ENCODE assay signal across 14 cellular contexts in the genomic region with DNA sequence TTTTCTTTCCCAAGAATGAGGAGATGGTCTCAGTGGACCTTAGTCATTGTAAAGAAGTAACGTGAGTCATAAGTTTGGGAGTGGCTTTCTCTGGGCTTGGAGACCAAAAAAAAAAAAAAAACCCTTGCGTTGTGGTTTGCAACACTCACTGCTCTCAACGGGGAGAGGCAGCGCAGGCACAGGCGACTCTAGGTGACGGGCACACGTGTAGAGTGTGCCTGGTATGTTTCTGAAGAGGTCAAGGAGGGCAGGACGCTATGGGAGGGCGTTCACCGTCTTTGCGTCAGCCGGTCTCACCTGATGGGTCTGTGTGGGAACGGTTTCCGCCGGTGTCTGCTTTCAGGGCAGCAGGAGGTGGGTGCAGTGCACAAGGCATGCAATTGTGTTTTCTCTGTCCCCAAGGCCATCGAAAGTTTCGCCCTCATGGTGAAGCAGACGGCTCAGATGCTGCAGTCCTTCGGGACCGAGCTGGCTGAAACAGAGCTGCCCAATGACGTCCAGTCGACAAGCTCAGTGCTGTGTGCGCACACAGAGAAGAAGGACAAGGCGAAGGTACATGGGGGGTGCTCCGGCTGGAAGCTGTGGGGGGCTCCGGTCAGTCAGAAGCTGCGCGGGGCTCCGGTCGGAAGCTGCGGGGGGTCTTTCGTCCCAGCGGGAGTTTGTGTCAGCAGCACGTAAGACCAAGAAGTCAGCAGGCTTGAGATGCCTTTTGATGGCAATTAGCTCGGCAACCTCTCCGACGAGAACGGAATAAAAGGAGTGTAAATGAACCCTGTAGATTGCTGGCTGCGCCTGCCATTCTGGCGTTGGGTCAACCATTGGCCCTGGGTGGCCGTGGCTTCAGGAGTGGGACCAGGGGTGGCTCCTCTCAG. TPM values are rescaled to one million over a fixed set of nuclear protein-coding genes. Genes with fewer than 3 reads are reported as not detected.
A peak's percentile ranks its signal among the peaks of the same experiment; 100 is the strongest.
DNase-seq lines count a peak whose midpoint lies in the region; ATAC-seq, FAIRE-seq and TF ChIP-seq lines count a peak whose summit lies in the region.
"Had no signal": no experiment of that assay in that cellular context is flagged by ENCODE, and none has a peak within 500 bp of the region (broad histone marks: within the 10 kb centered on the region; RNA-seq: fewer than 3 reads in every experiment).

No MANE protein-coding gene starts in this region.

- peaks cover 5% of the 10 kb centered on the region; the same call in 1 of the 2 replicates for H3K27me3 ChIP-seq in HCT116 (ENCODE audit: insufficient read depth, low read length)
- H3K27me3 ChIP-seq in gastroesophageal sphincter = peaks cover 5% of the 10 kb centered on the region

- H3K4me3 ChIP-seq in HCT116 (replicated peaks in 1 of 2; ENCODE audit: low read depth in 1 of 2, low read length in 2 of 2) (peak overlapping the region; percentile 23 to 48), gastroesophageal sphincter (no peak overlapping the region), OCI-LY7 (ENCODE audit: low read depth, low read length, poor library complexity, severe bottlenecking) (no peak overlapping the region)

- H3K27ac ChIP-seq in HCT116 (ENCODE audit: low read depth, low read length) = no peak overlapping the region
- no peak overlapping the region for H3K27ac ChIP-seq in gastroesophageal sphincter
- no peak overlapping the region for H3K27ac ChIP-seq in OCI-LY7 (ENCODE audit: low read depth, low read length, poor library complexity, severe bottlenecking)

- no peak for TF ChIP-seq EP300 in gastroesophageal sphincter (IDR thresholded peaks at IDR 0.05)

- ATAC-seq in HCT116 (peak; percentile 84), gastroesophageal sphincter (peak; percentile 79)
- ATAC-seq: stimulated activated naive CD8-positive, alpha-beta T cell treated with anti-CD3 and anti-CD28 coated beads, Interleukin-15, Interleukin-2, amounts not matched to agents 100 U/mL and 50 U/mL, for 24 hours had no signal

- H3K4me1 ChIP-seq in HCT116 (ENCODE audit: control insufficient read depth in 1 of 2, insufficient read depth in 2 of 2, low read length in 2 of 2) = peaks cover 30 to 33% of the 10 kb centered on the region in 2 experiments
- no peaks in the 10 kb centered on the region for H3K4me1 ChIP-seq in gastroesophageal sphincter
- H3K4me1 ChIP-seq in OCI-LY7 (ENCODE audit: insufficient read depth, low read length, poor library complexity, severe bottlenecking) = no peaks in the 10 kb centered on the region

- intact Hi-C loops in HCT116 (cut with micrococcal nuclease) = no loop called here
- intact Hi-C loops in OCI-LY7 (cut with micrococcal nuclease; ENCODE audit: unreplicated experiment) = no loop called here

- RAD21 ChIA-PET in HCT116 (lab: Charles Lee; ENCODE audit: low non-redundant PET in 1 of 2, low total read pairs in 2 of 2, uncharacterized antibody in 2 of 2, unreplicated experiment in 2 of 2) = no interaction called here

- no peak for TF ChIP-seq RAD21 in HCT116 (IDR thresholded peaks at IDR 0.05; ENCODE audit: low read depth)

- no TSS peak for BruUV-seq in HCT116 (replicated peaks; lab: Mats Ljungman, UMichigan)
- no TSS peak for BruUV-seq in OCI-LY7 (replicated peaks; lab: Mats Ljungman, UMichigan)

- no peak for TF ChIP-seq CTCF in HCT116 (IDR thresholded peaks at IDR 0.05 in 2 of 3, conservative IDR thresholded peaks at IDR 0.05 in 1 of 3; ENCODE audit: borderline replicate concordance in 1 of 3, insufficient read depth in 1 of 3, low read depth in 2 of 3, low read length in 2 of 3)
- no peak for TF ChIP-seq CTCF in gastroesophageal sphincter (IDR thresholded peaks at IDR 0.05)
- TF ChIP-seq CTCF in OCI-LY7 (conservative IDR thresholded peaks at IDR 0.05; ENCODE audit: low read length) = no peak

- FAIRE-seq in RCC 7860 (lab: Jason Lieb, UNC) (peak; percentile 2), GM12891 (lab: Jason Lieb, UNC) (no peak)
- FAIRE-seq: TTC549 had no signal

- H4K20me1 ChIP-seq in HCT116 (ENCODE audit: insufficient read depth) = no peaks in the 10 kb centered on the region
- no peaks in the 10 kb centered on the region for H4K20me1 ChIP-seq in OCI-LY7 (ENCODE audit: insufficient read depth, low read length)

- TF ChIP-seq POLR2A in HCT116 (IDR thresholded peaks at IDR 0.05; ENCODE audit: borderline replicate concordance, extremely low read depth, insufficient read depth, insufficient read length) (no peak), gastroesophageal sphincter (IDR thresholded peaks at IDR 0.05) (no peak), GM12891 (IDR thresholded peaks at IDR 0.05; ENCODE audit: low read depth, low read length) (no peak)

- no peaks in the 10 kb centered on the region for H3K79me2 ChIP-seq in HCT116 (ENCODE audit: insufficient read depth, low read length)
- H3K79me2 ChIP-seq in OCI-LY7 (ENCODE audit: insufficient read depth, low read depth, low read length) = no peaks in the 10 kb centered on the region

- H3K36me3 ChIP-seq in HCT116 (ENCODE audit: control insufficient read depth in 1 of 2, insufficient read depth in 2 of 2, low read length in 2 of 2) (no peaks in the 10 kb centered on the region), gastroesophageal sphincter (peaks cover 0 to 6% of the 10 kb centered on the region in 2 donors), OCI-LY7 (ENCODE audit: insufficient read depth, low read length) (no peaks in the 10 kb centered on the region)

- H3K9ac ChIP-seq in HCT116 (ENCODE audit: low read length) = peak overlapping the region; percentile 41

- H2AFZ ChIP-seq in HCT116 (ENCODE audit: low read depth, low read length, poor library complexity, severe bottlenecking) (peak overlapping the region; percentile 29), OCI-LY7 (ENCODE audit: low read length) (no peak overlapping the region)

- H3K9me2 ChIP-seq in HCT116 (ENCODE audit: insufficient read depth) = no peaks in the 10 kb centered on the region
- H3K9me2 ChIP-seq in OCI-LY7 (ENCODE audit: insufficient read depth, low read length) = no peaks in the 10 kb centered on the region

- H3K4me2 ChIP-seq in HCT116 (ENCODE audit: low read length) = peak overlapping the region; percentile 78
- H3K4me2 ChIP-seq in OCI-LY7 (ENCODE audit: low read length) = no peak overlapping the region

- CTCF ChIA-PET in HCT116 (lab: Charles Lee) = no interaction called here
- CTCF ChIA-PET in OCI-LY7 (lab: Charles Lee; ENCODE audit: unreplicated experiment) = interaction anchor here (0.6 kb wide), 1 partner anchor 287 kb away, joined by 12 read pairs; no protein-coding TSS in a partner anchor

- DNase-seq in HCT116 (ENCODE audit: low read depth, low spot score) (peak; percentile 56), RCC 7860 (ENCODE audit: low spot score) (peak; percentile 35), stromal cell of bone marrow (ENCODE audit: low read depth) (peak; percentile 94), OCI-LY7 (ENCODE audit: low spot score) (no peak), RPMI8226 (no peak), GM12891 (ENCODE audit: insufficient read length, low spot score) (no peak), NCI-H2029 treated with DMSO at 0.1 percent for 48 hours (lab: John Stamatoyannopoulos, UW) (no peak)
- DNase-seq: activated effector memory CD4-positive, alpha-beta T cell treated with Interleukin-2 at 50 U/mL for 16 hours; DND-41; NCI-H69; stimulated activated naive CD8-positive, alpha-beta T cell treated with anti-CD3 and anti-CD28 coated beads, Interleukin-15, Interleukin-2, amounts not matched to agents 100 U/mL and 50 U/mL, for 24 hours had no signal

- POLR2A ChIA-PET in HCT116 (lab: Charles Lee) = interaction anchor here (0.7 kb wide), 1 partner anchor 389 kb away, joined by 3 read pairs; a partner anchor contains a TSS
- POLR2A ChIA-PET in OCI-LY7 (lab: Charles Lee) = no interaction called here

- WGBS in gastroesophageal sphincter (ENCODE audit: low coverage in 1 of 2), 2 donors = 67 to 94% methylated on average over 9 to 10 of the region's 41 CpGs

- H3K9me3 ChIP-seq in HCT116 (ENCODE audit: control insufficient read depth in 1 of 2, insufficient read depth in 1 of 2, low read depth in 1 of 2, low read length in 2 of 2) = no peaks in the 10 kb centered on the region
- H3K9me3 ChIP-seq in gastroesophageal sphincter = no peaks in the 10 kb centered on the region
- H3K9me3 ChIP-seq in OCI-LY7 (ENCODE audit: low read length) = no peaks in the 10 kb centered on the region

TF ChIP-seq in GM12891, 5 proteins besides CTCF, POLR2A, EP300 and RAD21:
- TF ChIP-seq SPI1 (IDR thresholded peaks at IDR 0.05; ENCODE audit: low read depth, low read length) (no peak), TAF1 (IDR thresholded peaks at IDR 0.05; ENCODE audit: low read depth, low read length) (no peak), POU2F2 (IDR thresholded peaks at IDR 0.05; ENCODE audit: low read depth, low read length) (no peak), POLR2AphosphoS5 (IDR thresholded peaks at IDR 0.05; ENCODE audit: low read depth, low read length) (no peak), PAX5 (IDR thresholded peaks at IDR 0.05; ENCODE audit: insufficient read depth, low read length, severe bottlenecking) (no peak)

RNA-seq across cellular contexts. Expression of a gene that starts 40.8 kb away (rescaled TPM):
- total RNA-seq in HCT116 (2021; ENCODE audit: unreplicated experiment) = not detected
- 0.14 TPM in 1 of 2 replicates, not detected in the other for polyA plus RNA-seq in HCT116 (2012)
- total RNA-seq in gastroesophageal sphincter = under 1 TPM in 2 of 4 donors, not detected in 2; 0.12 to 0.54 TPM
- total RNA-seq in OCI-LY7 (2014; rRNA removed; shearing (Covaris generic)) = not detected in 2 replicates
- not detected in 2 replicates for total RNA-seq in OCI-LY7 (2022)
- not detected for polyA plus RNA-seq in GM12891 (2012; ENCODE audit: low read depth, missing spikeins)
- total RNA-seq: lung microvascular endothelial cell had no signal

RNA-seq across cellular contexts. Expression of a gene that starts 57.8 kb away (rescaled TPM):
- total RNA-seq in HCT116 (2021; ENCODE audit: unreplicated experiment) (4.0 TPM), gastroesophageal sphincter (10 to 100 TPM in 2 of 4 donors, 1 to 10 TPM in 2; 6.9 to 51.7 (median 12.0) TPM), OCI-LY7 (2022) (not detected in 2 replicates)
- polyA plus RNA-seq in HCT116 (2012) = 5.4 and 6.4 TPM in 2 replicates
- not detected in 2 replicates for total RNA-seq in OCI-LY7 (2014; rRNA removed; shearing (Covaris generic))
- polyA plus RNA-seq in GM12891 (2012; ENCODE audit: low read depth, missing spikeins) = not detected

Comparison
In these comparisons a context has a peak if more than half of its experiments do, and no peak if none do; other contexts are left out.
1. DNase-seq: peak in HCT116 (single experiment), RCC 7860 (single experiment) and stromal cell of bone marrow (single experiment); none in OCI-LY7 (single experiment), RPMI8226 (single experiment), GM12891 (single experiment) and NCI-H2029 treated with DMSO at 0.1 percent for 48 hours (single experiment).
2. H3K4me3 ChIP-seq: peak in HCT116 (2 of 2); none in gastroesophageal sphincter (0 of 2) and OCI-LY7 (single experiment).